9 cellular contexts compared by ENCODE assay signal in genomic region chr12:96347130-96347699, GRCh38. TPM values are rescaled to one million over a fixed set of nuclear protein-coding genes. Genes with fewer than 3 reads are reported as not detected.
DNase-seq lines count a peak whose midpoint lies in the region; ATAC-seq and TF ChIP-seq lines count a peak whose summit lies in the region.
"Had no signal": no experiment of that assay in that cellular context is flagged by ENCODE, and none has a peak within 500 bp of the region (broad histone marks: within the 10 kb centered on the region; RNA-seq: fewer than 3 reads in every experiment).

No MANE protein-coding gene starts in this region.

- H3K18ac ChIP-seq in mesendoderm (ENCODE audit: low read length) = no peak overlapping the region

- no peak for ATAC-seq in stimulated activated naive CD8-positive, alpha-beta T cell treated with anti-CD3 and anti-CD28 coated beads, Interleukin-15, Interleukin-2, amounts not matched to agents 100 U/mL and 50 U/mL, for 24 hours
- ATAC-seq in GM18502 (IDR thresholded peaks at IDR 0.05; ENCODE audit: poor library complexity, unreplicated experiment) = no peak
- no peak for ATAC-seq in HG03520 (IDR thresholded peaks at IDR 0.05; ENCODE audit: unreplicated experiment)
- no peak for ATAC-seq in GM21360 (IDR thresholded peaks at IDR 0.05; ENCODE audit: unreplicated experiment)

- peak overlapping the region; percentile 49 for H3K56ac ChIP-seq in mesendoderm (ENCODE audit: low read length)

- no peaks in the 10 kb centered on the region for H3K4me1 ChIP-seq in mesendoderm (ENCODE audit: control insufficient read depth, low read depth, low read length)

- H3K79me1 ChIP-seq in mesendoderm (ENCODE audit: low read length) = peaks cover 13% of the 10 kb centered on the region

- H2AK5ac ChIP-seq in mesendoderm (ENCODE audit: low read length) = no peak overlapping the region

- WGBS in mesendoderm (ENCODE audit: extremely low coverage, insufficient coverage, low lambda C conversion rate) = no CpG with 5 or more reads among the region's 5 CpGs

- H3K9me3 Mint-ChIP-seq in stimulated activated naive CD8-positive, alpha-beta T cell treated with anti-CD3 and anti-CD28 coated beads, Interleukin-15, Interleukin-2, amounts not matched to agents 100 ng/mL and 50 ng/mL, for 24 hours = peaks cover 15% of the 10 kb centered on the region
- H3K9me3 Mint-ChIP-seq in chondrocyte (ENCODE audit: low read depth) = peaks cover 17% of the 10 kb centered on the region

- H3K27ac Mint-ChIP-seq in stimulated activated naive CD8-positive, alpha-beta T cell treated with anti-CD3 and anti-CD28 coated beads, Interleukin-15, Interleukin-2, amounts not matched to agents 100 ng/mL and 50 ng/mL, for 24 hours = peak overlapping the region; percentile 37
- peak overlapping the region; percentile 86 for H3K27ac Mint-ChIP-seq in chondrocyte (ENCODE audit: unreplicated experiment)

- no peak overlapping the region for H2BK120ac ChIP-seq in mesendoderm (ENCODE audit: low read depth, low read length)

- CTCF ChIA-PET in HEK293T (lab: Yijun Ruan, JAX) = no interaction called here

- peaks cover 66% of the 10 kb centered on the region for H3K4me1 Mint-ChIP-seq in stimulated activated naive CD8-positive, alpha-beta T cell treated with anti-CD3 and anti-CD28 coated beads, Interleukin-15, Interleukin-2, amounts not matched to agents 100 ng/mL and 50 ng/mL, for 24 hours (ENCODE audit: low read depth)
- peaks cover 21% of the 10 kb centered on the region for H3K4me1 Mint-ChIP-seq in chondrocyte (ENCODE audit: low read depth)

- no peak overlapping the region for H3K9ac ChIP-seq in mesendoderm (ENCODE audit: low read length)

- H3K4me2 ChIP-seq in mesendoderm (ENCODE audit: low read length) = no peak overlapping the region

- H3K36me3 Mint-ChIP-seq in stimulated activated naive CD8-positive, alpha-beta T cell treated with anti-CD3 and anti-CD28 coated beads, Interleukin-15, Interleukin-2, amounts not matched to agents 100 ng/mL and 50 ng/mL, for 24 hours (ENCODE audit: low read depth) = peaks cover 32% of the 10 kb centered on the region
- H3K36me3 Mint-ChIP-seq in chondrocyte (ENCODE audit: low read depth) = peaks cover 11% of the 10 kb centered on the region

- no peak overlapping the region for H3K4me3 ChIP-seq in mesendoderm (ENCODE audit: low read length)

- H4K5ac ChIP-seq in mesendoderm (ENCODE audit: low read length) = no peak overlapping the region

- peaks cover 23% of the 10 kb centered on the region for H3K79me2 ChIP-seq in mesendoderm (ENCODE audit: control insufficient read depth, insufficient read depth, low read length)

- no peak overlapping the region for H2BK5ac ChIP-seq in mesendoderm (ENCODE audit: low read length)

- no peak overlapping the region for H2BK15ac ChIP-seq in mesendoderm (replicated peaks; ENCODE audit: low read depth)

- H4K8ac ChIP-seq in mesendoderm (ENCODE audit: low read depth, low read length) = no peak overlapping the region

- peak overlapping the region; percentile 33 for H3K4me3 Mint-ChIP-seq in stimulated activated naive CD8-positive, alpha-beta T cell treated with anti-CD3 and anti-CD28 coated beads, Interleukin-15, Interleukin-2, amounts not matched to agents 100 ng/mL and 50 ng/mL, for 24 hours
- H3K4me3 Mint-ChIP-seq in chondrocyte (ENCODE audit: unreplicated experiment) = peak overlapping the region; percentile 32

- TF ChIP-seq CTCF in chondrocyte (IDR thresholded peaks at IDR 0.05) = no peak

- no peaks in the 10 kb centered on the region for H3K36me3 ChIP-seq in mesendoderm (ENCODE audit: control insufficient read depth, insufficient read depth, low read length)

- H3K27me3 Mint-ChIP-seq in stimulated activated naive CD8-positive, alpha-beta T cell treated with anti-CD3 and anti-CD28 coated beads, Interleukin-15, Interleukin-2, amounts not matched to agents 100 ng/mL and 50 ng/mL, for 24 hours = no peaks in the 10 kb centered on the region
- H3K27me3 Mint-ChIP-seq in chondrocyte (ENCODE audit: low read depth) = no peaks in the 10 kb centered on the region

- H3K27me3 ChIP-seq in mesendoderm (ENCODE audit: insufficient read depth, low read length, poor library complexity) = no peaks in the 10 kb centered on the region

- H3K4ac ChIP-seq in mesendoderm (ENCODE audit: low read depth, low read length) = no peak overlapping the region

- POLR2A ChIA-PET in HEK293T (lab: Yijun Ruan, JAX) = no interaction called here

- H3K23ac ChIP-seq in mesendoderm (ENCODE audit: low read length) = no peak overlapping the region

- no peak for DNase-seq in stimulated activated naive CD8-positive, alpha-beta T cell treated with anti-CD3 and anti-CD28 coated beads, Interleukin-15, Interleukin-2, amounts not matched to agents 100 U/mL and 50 U/mL, for 24 hours
- DNase-seq in chondrocyte (ENCODE audit: low spot score) (no peak), mesendoderm (no peak), HEK293T (ENCODE audit: extremely low spot score) (no peak)
- DNase-seq: activated CD4-positive, alpha-beta T cell treated with anti-CD3 and anti-CD28 coated beads for 1 hour had no signal

- no peak overlapping the region for H3K27ac ChIP-seq in mesendoderm (ENCODE audit: low read depth, low read length)

TF ChIP-seq in HEK293T, 16 proteins besides CTCF, POLR2A, EP300 and RAD21:
- TF ChIP-seq, protein P1, sequence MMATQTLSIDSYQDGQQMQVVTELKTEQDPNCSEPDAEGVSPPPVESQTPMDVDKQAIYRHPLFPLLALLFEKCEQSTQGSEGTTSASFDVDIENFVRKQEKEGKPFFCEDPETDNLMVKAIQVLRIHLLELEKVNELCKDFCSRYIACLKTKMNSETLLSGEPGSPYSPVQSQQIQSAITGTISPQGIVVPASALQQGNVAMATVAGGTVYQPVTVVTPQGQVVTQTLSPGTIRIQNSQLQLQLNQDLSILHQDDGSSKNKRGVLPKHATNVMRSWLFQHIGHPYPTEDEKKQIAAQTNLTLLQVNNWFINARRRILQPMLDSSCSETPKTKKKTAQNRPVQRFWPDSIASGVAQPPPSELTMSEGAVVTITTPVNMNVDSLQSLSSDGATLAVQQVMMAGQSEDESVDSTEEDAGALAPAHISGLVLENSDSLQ (IDR thresholded peaks at IDR 0.05) = no peak
- TF ChIP-seq LEF1 (IDR thresholded peaks at IDR 0.05; ENCODE audit: borderline replicate concordance) (no peak), SUZ12 (IDR thresholded peaks at IDR 0.05) (no peak)
TF ChIP-seq in HEK293T: peak in this region for 0.

RNA-seq across cellular contexts. Expression of gene CDK17, which starts 53.0 kb away (rescaled TPM):
- total RNA-seq in chondrocyte = 26.8 to 28.5 TPM (median 26.9 TPM) in 3 replicates
- 12.7 TPM for polyA plus RNA-seq in mesendoderm (2013, experiment 1 of 2)
- 12.7 TPM for polyA plus RNA-seq in mesendoderm (2013, experiment 2 of 2)
